ENCODE assay signal across 8 cellular contexts in genomic region chr5:144187699-144188294, GRCh38. TPM values are rescaled to one million over a fixed set of nuclear protein-coding genes. Genes with fewer than 3 reads are reported as not detected.
DNase-seq lines count a peak whose midpoint lies in the region; ATAC-seq and TF ChIP-seq lines count a peak whose summit lies in the region.

No MANE protein-coding gene starts in this region.

- WGBS in SK-N-SH (ENCODE audit: low lambda C conversion rate) = 0% methylated on average over 2 of the region's 2 CpGs
- WGBS in liver = 9% methylated on average over 2 of the region's 2 CpGs

- H3K36me3 Mint-ChIP-seq in activated naive CD8-positive, alpha-beta T cell treated with anti-CD3 and anti-CD28 coated beads for 36 hours = peaks cover 9% of the 10 kb centered on the region
- H3K36me3 Mint-ChIP-seq in stimulated activated naive B cell treated with anti-CD40 and anti-IgM and Interleukin-4, amounts not matched to agents 10 μg/mL and 1 μg/mL and 100 μg/mL, for 72 hours = no peaks in the 10 kb centered on the region

- no peaks in the 10 kb centered on the region for H3K27me3 ChIP-seq in SK-N-SH (ENCODE audit: insufficient read depth)
- no peaks in the 10 kb centered on the region for H3K27me3 ChIP-seq in liver (ENCODE audit: control insufficient read depth in 4 of 4, insufficient read depth in 4 of 4, low read length in 3 of 4)

- H3K27ac Mint-ChIP-seq in activated naive CD8-positive, alpha-beta T cell treated with anti-CD3 and anti-CD28 coated beads for 36 hours = no peak overlapping the region
- H3K27ac Mint-ChIP-seq in stimulated activated naive B cell treated with anti-CD40 and anti-IgM and Interleukin-4, amounts not matched to agents 10 μg/mL and 1 μg/mL and 100 μg/mL, for 72 hours = peak overlapping the region; percentile 56

- H3K9me2 ChIP-seq in SK-N-SH = no peaks in the 10 kb centered on the region

- no peaks in the 10 kb centered on the region for H3K79me2 ChIP-seq in SK-N-SH (ENCODE audit: insufficient read depth)

- H3K4me3 Mint-ChIP-seq in activated naive CD8-positive, alpha-beta T cell treated with anti-CD3 and anti-CD28 coated beads for 36 hours = no peak overlapping the region
- no peak overlapping the region for H3K4me3 Mint-ChIP-seq in stimulated activated naive B cell treated with anti-CD40 and anti-IgM and Interleukin-4, amounts not matched to agents 10 μg/mL and 1 μg/mL and 100 μg/mL, for 72 hours

- H3K4me1 ChIP-seq in SK-N-SH (ENCODE audit: control insufficient read depth in 1 of 2, insufficient read depth in 2 of 2, low read depth in 1 of 2, low read length in 1 of 2) (peaks cover 5 to 17% of the 10 kb centered on the region in 2 experiments; a peak in 3 of 4 replicates), liver (ENCODE audit: control insufficient read depth in 4 of 4, insufficient read depth in 4 of 4, low read length in 3 of 4) (peaks cover 0 to 5% (median 1%) of the 10 kb centered on the region in 4 donors)

- TF ChIP-seq CTCF in SK-N-SH (IDR thresholded peaks at IDR 0.05) (no peak), liver (IDR thresholded peaks at IDR 0.05; ENCODE audit: low read depth, low read length, missing input control) (no peak)

- peaks cover 69% of the 10 kb centered on the region for H3K4me1 Mint-ChIP-seq in activated naive CD8-positive, alpha-beta T cell treated with anti-CD3 and anti-CD28 coated beads for 36 hours
- peaks cover 26 to 37% of the 10 kb centered on the region in 2 donors for H3K4me1 Mint-ChIP-seq in stimulated activated naive B cell treated with anti-CD40 and anti-IgM and Interleukin-4, amounts not matched to agents 10 μg/mL and 1 μg/mL and 100 μg/mL, for 72 hours

- ATAC-seq in GM19468 (IDR thresholded peaks at IDR 0.05; ENCODE audit: extremely low read depth, unreplicated experiment) = peak; percentile 79
- ATAC-seq in HG03575 (IDR thresholded peaks at IDR 0.05; ENCODE audit: extremely low read depth, insufficient number of reproducible peaks, low FRiP score, unreplicated experiment) = peak; percentile 53
- ATAC-seq in stimulated activated naive B cell treated with anti-CD40 and anti-IgM and Interleukin-4, amounts not matched to agents 10 μg/mL and 1 μg/mL and 100 μg/mL, for 72 hours (replicated peaks) = peak; percentile 71 to 76

- peak; percentile 17 for DNase-seq in COLO829 (ENCODE audit: low spot score)
- peak; percentile 45 for DNase-seq in SK-N-SH
- peak; percentile 67 for DNase-seq in activated naive CD8-positive, alpha-beta T cell treated with anti-CD3 and anti-CD28 coated beads for 36 hours
- DNase-seq in stimulated activated naive B cell treated with anti-CD40 and anti-IgM and Interleukin-4, amounts not matched to agents 10 μg/mL and 1 μg/mL and 100 μg/mL, for 72 hours = peak; percentile 15
- no peak for DNase-seq in ecto neural progenitor cell (ENCODE audit: low spot score)

- POLR2A ChIA-PET in SK-N-SH (lab: Yijun Ruan, JAX) = no interaction called here

- no peaks in the 10 kb centered on the region for H3K27me3 Mint-ChIP-seq in activated naive CD8-positive, alpha-beta T cell treated with anti-CD3 and anti-CD28 coated beads for 36 hours
- H3K27me3 Mint-ChIP-seq in stimulated activated naive B cell treated with anti-CD40 and anti-IgM and Interleukin-4, amounts not matched to agents 10 μg/mL and 1 μg/mL and 100 μg/mL, for 72 hours = no peaks in the 10 kb centered on the region

- H3K9ac ChIP-seq in SK-N-SH (peak overlapping the region; percentile 37; the same call in 1 of the 2 replicates), liver (ENCODE audit: low read depth in 1 of 2, low read length in 2 of 2) (no peak overlapping the region)

- peaks cover 35% of the 10 kb centered on the region for H3F3A ChIP-seq in SK-N-SH (replicated peaks; ENCODE audit: insufficient read depth)

- H3K9me3 ChIP-seq in SK-N-SH (no peaks in the 10 kb centered on the region), liver (ENCODE audit: control insufficient read depth in 4 of 4, low read length in 3 of 4) (no peaks in the 10 kb centered on the region)

- no peak overlapping the region for H2AFZ ChIP-seq in SK-N-SH (ENCODE audit: low read depth)

- peak overlapping the region; percentile 80 to 93 for H3K27ac ChIP-seq in SK-N-SH (ENCODE audit: low read depth in 2 of 2, low read length in 1 of 2)
- peak overlapping the region in 1 of 2 donors; percentile 9 for H3K27ac ChIP-seq in liver (ENCODE audit: low read depth in 1 of 2, low read length in 2 of 2)

- peak; percentile 55 to 77; a peak in 2 of 4 replicates for TF ChIP-seq EP300 in SK-N-SH (IDR thresholded peaks at IDR 0.05; ENCODE audit: borderline replicate concordance in 1 of 2, low read depth in 1 of 2, low read length in 1 of 2)

- H3K36me3 ChIP-seq in SK-N-SH (replicated peaks in 1 of 2; ENCODE audit: control insufficient read depth in 1 of 2, insufficient read depth in 2 of 2, low read length in 1 of 2) (no peaks in the 10 kb centered on the region), liver (ENCODE audit: control insufficient read depth in 4 of 4, insufficient read depth in 3 of 4, low read depth in 1 of 4, low read length in 3 of 4) (no peaks in the 10 kb centered on the region)

- CTCF ChIA-PET in SK-N-SH (lab: Yijun Ruan, JAX) = interaction anchor here (1.1 to 1.7 kb wide), 3 partner anchors 18 to 1474 kb away, joined by 3 to 6 read pairs (median 3); no protein-coding TSS in a partner anchor

- H4K20me1 ChIP-seq in SK-N-SH (ENCODE audit: insufficient read depth) = no peaks in the 10 kb centered on the region

- TF ChIP-seq RAD21 in SK-N-SH (IDR thresholded peaks at IDR 0.05; ENCODE audit: low read length) (no peak), liver (IDR thresholded peaks at IDR 0.05) (no peak)

- H3K9me3 Mint-ChIP-seq in activated naive CD8-positive, alpha-beta T cell treated with anti-CD3 and anti-CD28 coated beads for 36 hours = no peaks in the 10 kb centered on the region
- H3K9me3 Mint-ChIP-seq in stimulated activated naive B cell treated with anti-CD40 and anti-IgM and Interleukin-4, amounts not matched to agents 10 μg/mL and 1 μg/mL and 100 μg/mL, for 72 hours = no peaks in the 10 kb centered on the region

- H3K4me2 ChIP-seq in SK-N-SH = peak overlapping the region; percentile 21; the same call in 1 of the 2 replicates

- no peak overlapping the region for H3K4me3 ChIP-seq in SK-N-SH (ENCODE audit: low read depth in 2 of 2, low read length in 1 of 2)
- H3K4me3 ChIP-seq in liver (ENCODE audit: low read depth in 1 of 3, low read length in 3 of 3) = no peak overlapping the region

TF ChIP-seq in SK-N-SH, 30 proteins besides CTCF, POLR2A, EP300 and RAD21 (continues in another document):
- peak; percentile 59; the same call in 1 of the 2 replicates for TF ChIP-seq POLR2AphosphoS5 (IDR thresholded peaks at IDR 0.05; ENCODE audit: low read depth, low read length)
- peak; percentile 65; the same call in 1 of the 2 replicates for TF ChIP-seq TEAD4 (IDR thresholded peaks at IDR 0.05; ENCODE audit: borderline replicate concordance, insufficient read depth)
- no peak for TF ChIP-seq FOXJ3 (CRISPR knock-in tag; IDR thresholded peaks at IDR 0.05)
- TF ChIP-seq NRF1 (IDR thresholded peaks at IDR 0.05; ENCODE audit: low read depth, low read length) = no peak
- no peak for TF ChIP-seq USF2 (IDR thresholded peaks at IDR 0.05; ENCODE audit: borderline replicate concordance, low read depth, low read length)
- 0 out of 2 replicates have a peak, but pooled peaks have one; percentile 43 for TF ChIP-seq RXRA (IDR thresholded peaks at IDR 0.05; ENCODE audit: borderline replicate concordance, low read depth)
- TF ChIP-seq RCOR1 (IDR thresholded peaks at IDR 0.05; ENCODE audit: low read length) = peak; percentile 66; the same call in 1 of the 2 replicates
- TF ChIP-seq RFX5 (IDR thresholded peaks at IDR 0.05; ENCODE audit: low read length) = no peak

TF ChIP-seq in liver, 16 proteins besides CTCF, POLR2A, EP300 and RAD21:
- TF ChIP-seq REST (IDR thresholded peaks at IDR 0.05) (no peak), HNF4A (conservative IDR thresholded peaks at IDR 0.05) (peak in 1 of 2 donors; percentile 14), GABPA (IDR thresholded peaks at IDR 0.05 in 1 of 2, conservative IDR thresholded peaks at IDR 0.05 in 1 of 2) (peak; percentile 58 to 63)

RNA-seq across cellular contexts. Expression of gene KCTD16, which starts 17.1 kb away (rescaled TPM):
- polyA plus RNA-seq in SK-N-SH (2012; rRNA removed) (0.03 and 0.08 TPM in 2 replicates), liver (under 1 TPM in 1 of 2 donors, not detected in 1; 0.01 TPM)
- 0.05 and 0.08 TPM in 2 replicates for polyA plus RNA-seq in SK-N-SH (2012; cell fraction: cytosol; rRNA removed)
- polyA plus RNA-seq in SK-N-SH (2012; cell fraction: nucleus; rRNA removed) = 0.06 and 0.11 TPM in 2 replicates
- under 1 TPM; 0.16 to 0.31 TPM for total RNA-seq in activated naive CD8-positive, alpha-beta T cell treated with anti-CD3 and anti-CD28 coated beads for 36 hours
- total RNA-seq in liver = under 1 TPM; under 0.01 to 0.05 TPM

RNA-seq across cellular contexts. Expression of gene YIPF5, which starts 17.3 kb away (rescaled TPM):
- polyA plus RNA-seq in SK-N-SH (2012; rRNA removed) (36.2 and 61.1 TPM in 2 replicates), liver (10 to 100 TPM; 18.7 to 21.5 TPM)
- polyA plus RNA-seq in SK-N-SH (2012; cell fraction: cytosol; rRNA removed) = 40.3 and 50.0 TPM in 2 replicates
- polyA plus RNA-seq in SK-N-SH (2012; cell fraction: nucleus; rRNA removed) = 14.7 and 32.1 TPM in 2 replicates
- total RNA-seq in activated naive CD8-positive, alpha-beta T cell treated with anti-CD3 and anti-CD28 coated beads for 36 hours = 10 to 100 TPM; 38.7 to 39.1 TPM
- total RNA-seq in liver = 10 to 100 TPM; 19.6 to 43.1 TPM
